In the genomic region with DNA sequence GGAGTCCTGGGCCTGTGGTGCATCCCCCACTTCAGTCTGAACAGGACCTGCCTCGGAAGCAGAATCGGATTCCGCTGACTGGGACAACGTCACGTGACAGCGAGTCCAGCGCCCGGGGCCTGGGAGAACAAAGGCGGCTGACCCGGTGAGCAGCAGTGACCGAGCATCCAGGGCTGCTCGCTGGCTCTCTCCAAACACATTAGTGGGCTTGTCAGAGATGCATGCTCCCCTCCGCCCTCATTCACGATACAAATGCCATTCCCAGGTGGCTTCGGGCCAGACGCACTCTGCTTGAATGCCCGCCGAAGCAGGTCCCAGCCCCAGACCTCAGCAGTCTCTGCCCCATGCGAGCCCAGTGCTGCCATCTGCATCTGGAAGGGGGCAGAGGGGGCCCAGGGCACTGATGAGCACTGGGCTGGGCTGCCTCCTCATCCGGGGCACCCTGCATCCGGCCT, we compare ENCODE assay signal across 18 cellular contexts.
A peak's percentile ranks its signal among the peaks of the same experiment; 100 is the strongest.
DNase-seq lines count a peak whose midpoint lies in the region; TF ChIP-seq lines count a peak whose summit lies in the region.
"Had no signal": no experiment of that assay in that cellular context is flagged by ENCODE, and none has a peak within 500 bp of the region (broad histone marks: within the 10 kb centered on the region; RNA-seq: fewer than 3 reads in every experiment).

No MANE protein-coding gene starts in this region.

- H3K36me3 ChIP-seq in esophagus muscularis mucosa, result no peaks in the 10 kb centered on the region
- H3K36me3 ChIP-seq: pancreas had no signal

- intact Hi-C loops in posterior cingulate gyrus (cut with DNase I), result no loop called here
- intact Hi-C loops in esophagus muscularis mucosa (cut with DNase I), result no loop called here

- H3K9me3 ChIP-seq in esophagus muscularis mucosa, result no peaks in the 10 kb centered on the region
- H3K9me3 ChIP-seq: Caco-2, pancreas had no signal

- H3K4me1 ChIP-seq in esophagus muscularis mucosa, result peaks cover 4 to 15% (median 11%) of the 10 kb centered on the region in 4 donors
- H3K4me1 ChIP-seq: Caco-2, pancreas had no signal

- no peak overlapping the region for H3K27ac ChIP-seq in esophagus muscularis mucosa (replicated peaks in 1 of 4)
- H3K27ac ChIP-seq: pancreas had no signal

- no peak for TF ChIP-seq EP300 in esophagus muscularis mucosa (IDR thresholded peaks at IDR 0.05)

- no peak for TF ChIP-seq POLR2A in esophagus muscularis mucosa (IDR thresholded peaks at IDR 0.05; ENCODE audit: low read depth)

- no peak overlapping the region for H3K4me3 ChIP-seq in esophagus muscularis mucosa
- H3K4me3 ChIP-seq: pancreas, smooth muscle cell had no signal

- TF ChIP-seq CTCF in esophagus muscularis mucosa (IDR thresholded peaks at IDR 0.05), result no peak

- 91% methylated on average over 7 of the region's 21 CpGs for WGBS in esophagus muscularis mucosa

- peak; percentile 79 for DNase-seq in ELF-1 (ENCODE audit: low read depth, low spot score)
- DNase-seq in SK-N-DZ (ENCODE audit: low spot score), result peak; percentile 63
- peak; percentile 57 for DNase-seq in islet precursor cell
- DNase-seq in posterior cingulate gyrus, result peak in 7 of 10 donors; percentile 30 to 91 (median 62)
- DNase-seq in NK-92 (lab: John Stamatoyannopoulos, UW; ENCODE audit: unreplicated experiment), result no peak
- no peak for DNase-seq in esophagus muscularis mucosa (ENCODE audit: extremely low spot score)
- DNase-seq in T-helper 9 cell, result no peak
- DNase-seq in COLO668 (lab: John Stamatoyannopoulos, UW; ENCODE audit: unreplicated experiment), result no peak
- DNase-seq: activated naive CD4-positive, alpha-beta T cell; EL; HFFc6; NCI-H1092 treated with DMSO at 0.1 percent for 48 hours; NCI-H2107; NCI-H526; stimulated activated CD4-positive, alpha-beta T cell treated with anti-CD3 and anti-CD28 coated beads, Interleukin-4, amount 100 ng/mL, for 4 hours had no signal

- H3K27me3 ChIP-seq in esophagus muscularis mucosa, result peaks cover 0 to 90% (median 14%) of the 10 kb centered on the region in 4 donors
- H3K27me3 ChIP-seq: pancreas had no signal

Comparison
In these comparisons a context has a peak if more than half of its experiments do, and no peak if none do; other contexts are left out.
1. DNase-seq: peak in ELF-1 (single experiment), SK-N-DZ (single experiment), islet precursor cell (single experiment) and posterior cingulate gyrus (7 of 10); none in NK-92 (single experiment), esophagus muscularis mucosa (single experiment), T-helper 9 cell (single experiment) and COLO668 (single experiment).